21 cellular contexts compared by ENCODE assay signal in genomic region chr9:113210815-113211214, GRCh38.
"Had no signal": no experiment of that assay in that cellular context is flagged by ENCODE, and none has a peak within 500 bp of the region (broad histone marks: within the 10 kb centered on the region; RNA-seq: fewer than 3 reads in every experiment).

No MANE protein-coding gene starts in this region.

- H3K4me1 Mint-ChIP-seq: brain, neural crest cell had no signal

- H3K9me3 Mint-ChIP-seq: activated CD4-positive, alpha-beta memory T cell treated with anti-CD3 and anti-CD28 coated beads, Interleukin-2, amount 10 ng/mL, durations not matched to agents 7 days and 5 days; activated T-helper 1 cell treated with anti-CD3 and anti-CD28 coated beads, Interleukin-12 subunit alpha, Interleukin-12 subunit beta, Interleukin-2, Interleukin-4 antibody, amounts not matched to agents 30 ng/mL and 10 ng/mL and 1 ng/mL, durations not matched to agents 14 hours and 24 hours and 36 hours; brain; naive B cell; neural crest cell; stimulated activated naive CD8-positive, alpha-beta T cell treated with anti-CD3 and anti-CD28 coated beads, Interleukin-15, Interleukin-2, amounts not matched to agents 100 ng/mL and 50 ng/mL, for 24 hours had no signal

- DNase-seq: activated CD4-positive, alpha-beta memory T cell treated with anti-CD3 and anti-CD28 coated beads, Interleukin-2, amount 10 ng/mL, durations not matched to agents 7 days and 5 days; activated CD4-positive, alpha-beta T cell treated with anti-CD3 and anti-CD28 coated beads for 48 hours; activated CD8-positive, alpha-beta memory T cell treated with anti-CD3 and anti-CD28 coated beads, Interleukin-2, amount 10 ng/mL, durations not matched to agents 7 days and 5 days; activated gamma-delta T cell; activated naive CD4-positive, alpha-beta T cell treated with anti-CD3 and anti-CD28 coated beads, Interleukin-2, amount 50 U/mL, for 16 hours; activated T-cell treated with anti-CD3 and anti-CD28 coated beads for 4 hours; central memory CD4-positive, alpha-beta T cell; effector memory CD4-positive, alpha-beta T cell; gastrocnemius medialis; mesendoderm; naive B cell; occipital lobe; posterior cingulate gyrus; sigmoid colon; stimulated activated CD4-positive, alpha-beta T cell treated with anti-CD3 and anti-CD28 coated beads, Interleukin-4, amount 100 ng/mL, for 24 hours; tibial artery had no signal

- H3K27ac Mint-ChIP-seq: activated CD4-positive, alpha-beta memory T cell treated with anti-CD3 and anti-CD28 coated beads, Interleukin-2, amount 10 ng/mL, durations not matched to agents 7 days and 5 days; activated CD8-positive, alpha-beta memory T cell treated with anti-CD3 and anti-CD28 coated beads, Interleukin-2, amount 10 ng/mL, durations not matched to agents 7 days and 5 days; activated T-helper 1 cell treated with anti-CD3 and anti-CD28 coated beads, Interleukin-12 subunit alpha, Interleukin-12 subunit beta, Interleukin-2, Interleukin-4 antibody, amounts not matched to agents 30 ng/mL and 10 ng/mL and 1 ng/mL, durations not matched to agents 14 hours and 24 hours and 36 hours; brain; stimulated activated naive CD8-positive, alpha-beta T cell treated with anti-CD3 and anti-CD28 coated beads, Interleukin-15, Interleukin-2, amounts not matched to agents 100 ng/mL and 50 ng/mL, for 24 hours had no signal

- H3K4me3 Mint-ChIP-seq: activated CD4-positive, alpha-beta memory T cell treated with anti-CD3 and anti-CD28 coated beads, Interleukin-2, amount 10 ng/mL, durations not matched to agents 7 days and 5 days; activated CD8-positive, alpha-beta memory T cell treated with anti-CD3 and anti-CD28 coated beads, Interleukin-2, amount 10 ng/mL, durations not matched to agents 7 days and 5 days; activated T-helper 1 cell treated with anti-CD3 and anti-CD28 coated beads, Interleukin-12 subunit alpha, Interleukin-12 subunit beta, Interleukin-2, Interleukin-4 antibody, amounts not matched to agents 30 ng/mL and 10 ng/mL and 1 ng/mL, durations not matched to agents 14 hours and 24 hours and 36 hours; brain; naive B cell; neural crest cell; stimulated activated naive CD8-positive, alpha-beta T cell treated with anti-CD3 and anti-CD28 coated beads, Interleukin-15, Interleukin-2, amounts not matched to agents 100 ng/mL and 50 ng/mL, for 24 hours had no signal

- ATAC-seq: activated CD8-positive, alpha-beta memory T cell treated with anti-CD3 and anti-CD28 coated beads, Interleukin-2, amount 10 ng/mL, durations not matched to agents 7 days and 5 days; esophagus mucosa; gastrocnemius medialis had no signal

- H3K27me3 Mint-ChIP-seq: activated CD4-positive, alpha-beta memory T cell treated with anti-CD3 and anti-CD28 coated beads, Interleukin-2, amount 10 ng/mL, durations not matched to agents 7 days and 5 days; activated CD8-positive, alpha-beta memory T cell treated with anti-CD3 and anti-CD28 coated beads, Interleukin-2, amount 10 ng/mL, durations not matched to agents 7 days and 5 days; brain; naive B cell; stimulated activated naive CD8-positive, alpha-beta T cell treated with anti-CD3 and anti-CD28 coated beads, Interleukin-15, Interleukin-2, amounts not matched to agents 100 ng/mL and 50 ng/mL, for 24 hours had no signal
